ENCODE assay signal across 16 cellular contexts in the genomic region with DNA sequence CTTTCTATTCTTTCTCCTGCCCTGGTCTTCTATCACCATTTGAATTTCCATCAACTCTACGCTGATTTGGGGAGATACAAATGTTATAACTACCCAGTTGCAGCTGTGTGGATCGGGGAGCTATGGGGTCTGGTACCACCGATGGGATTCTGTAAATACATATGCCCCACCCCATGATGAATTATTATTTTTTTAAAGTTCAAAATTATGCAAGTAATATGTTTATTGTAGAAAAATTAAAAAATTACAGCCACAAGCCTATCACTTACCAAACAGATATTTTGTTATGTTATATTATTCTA. TPM values are rescaled to one million over a fixed set of nuclear protein-coding genes. Genes with fewer than 3 reads are reported as not detected.
DNase-seq lines count a peak whose midpoint lies in the region; ATAC-seq and TF ChIP-seq lines count a peak whose summit lies in the region.
"Had no signal": no experiment of that assay in that cellular context is flagged by ENCODE, and none has a peak within 500 bp of the region (broad histone marks: within the 10 kb centered on the region; RNA-seq: fewer than 3 reads in every experiment).

No MANE protein-coding gene starts in this region.

- H3K23ac ChIP-seq in mesenchymal stem cell (ENCODE audit: low read length in 2 of 2) = no peak overlapping the region

- no peak overlapping the region for H2AFZ ChIP-seq in mesenchymal stem cell (ENCODE audit: low read depth, low read length)

- H3K27ac ChIP-seq in SK-N-MC (no peak overlapping the region), mesenchymal stem cell (ENCODE audit: low read length, poor library complexity, severe bottlenecking) (no peak overlapping the region)
- no peak overlapping the region for H3K27ac ChIP-seq in CD8-positive, alpha-beta T cell (ENCODE audit: low read depth, low read length)
- H3K27ac ChIP-seq: heart left ventricle, psoas muscle had no signal

- no peak overlapping the region for H3K18ac ChIP-seq in mesenchymal stem cell (ENCODE audit: low read depth in 1 of 2, low read length in 2 of 2)

- ATAC-seq in HG02678 (IDR thresholded peaks at IDR 0.05; ENCODE audit: unreplicated experiment) = peak; percentile 12
- no peak for ATAC-seq in CD8-positive, alpha-beta T cell

- no peak overlapping the region for H3K4me3 Mint-ChIP-seq in CD14-positive monocyte
- no peak overlapping the region for H3K4me3 Mint-ChIP-seq in CD8-positive, alpha-beta T cell
- H3K4me3 Mint-ChIP-seq: central memory CD8-positive, alpha-beta T cell; effector memory CD8-positive, alpha-beta T cell; nephron progenitor cell had no signal

- no peak overlapping the region for H3K4ac ChIP-seq in mesenchymal stem cell (ENCODE audit: low read depth in 1 of 2, low read length in 2 of 2)

- H2BK12ac ChIP-seq in mesenchymal stem cell (ENCODE audit: low read length in 2 of 2) = no peak overlapping the region

- H3K79me1 ChIP-seq in mesenchymal stem cell (replicated peaks; ENCODE audit: low read length, poor library complexity, severe bottlenecking) = no peaks in the 10 kb centered on the region

- no peak overlapping the region for H3K4me2 ChIP-seq in mesenchymal stem cell (ENCODE audit: low read length, poor library complexity, severe bottlenecking)

- H2BK15ac ChIP-seq in mesenchymal stem cell (ENCODE audit: low read depth, poor library complexity, severe bottlenecking) = no peak overlapping the region

- CTCF ChIA-PET in CD8-positive, alpha-beta T cell (lab: Charles Lee) = interaction anchor here (0.5 to 5.6 kb wide), 37 partner anchors 9 to 383 kb away, joined by 3 to 121 read pairs (median 5); partner anchors contain the start of gene HSPA8

- H3K4me1 Mint-ChIP-seq in CD14-positive monocyte = peaks cover 6% of the 10 kb centered on the region
- H3K4me1 Mint-ChIP-seq in CD8-positive, alpha-beta T cell (ENCODE audit: low read depth) = peaks cover 6% of the 10 kb centered on the region
- H3K4me1 Mint-ChIP-seq: central memory CD8-positive, alpha-beta T cell had no signal

- H3K27ac Mint-ChIP-seq in CD14-positive monocyte = no peak overlapping the region
- no peak overlapping the region for H3K27ac Mint-ChIP-seq in CD8-positive, alpha-beta T cell
- H3K27ac Mint-ChIP-seq: effector memory CD8-positive, alpha-beta T cell; nephron progenitor cell had no signal

- peak; percentile 60 for TF ChIP-seq CTCF in CD14-positive monocyte (IDR thresholded peaks at IDR 0.05)
- no peak for TF ChIP-seq CTCF in CD8-positive, alpha-beta T cell (IDR thresholded peaks at IDR 0.05)

- H3K4me3 ChIP-seq in SK-N-MC = peak overlapping the region; percentile 68
- peak overlapping the region in 1 of 2 experiments; percentile 47 for H3K4me3 ChIP-seq in mesenchymal stem cell (ENCODE audit: insufficient read depth in 1 of 2, low read depth in 1 of 2, low read length in 2 of 2)
- no peak overlapping the region for H3K4me3 ChIP-seq in CD8-positive, alpha-beta T cell (ENCODE audit: low read depth, low read length)
- H3K4me3 ChIP-seq: heart left ventricle, smooth muscle cell had no signal

- intact Hi-C loops in CD14-positive monocyte (cut with micrococcal nuclease) = no loop called here
- intact Hi-C loops in CD8-positive, alpha-beta T cell (cut with DNase I, micrococcal nuclease) = loop anchor here (1.0 to 5.0 kb wide), 4 partner anchors 136 to 385 kb away; no protein-coding TSS in a partner anchor

- POLR2A ChIA-PET in CD8-positive, alpha-beta T cell (lab: Charles Lee) = interaction anchor here (0.6 to 1.4 kb wide), 6 partner anchors 43 to 194 kb away, joined by 3 to 6 read pairs (median 5); partner anchors contain the start of gene HSPA8

- H3K27me3 Mint-ChIP-seq in CD14-positive monocyte (ENCODE audit: low read depth in 3 of 3) = peaks cover 9 to 19% (median 9%) of the 10 kb centered on the region in 3 donors
- peaks cover 12% of the 10 kb centered on the region for H3K27me3 Mint-ChIP-seq in CD8-positive, alpha-beta T cell (ENCODE audit: low read depth)

- no peak overlapping the region for H3K9ac ChIP-seq in SK-N-MC (ENCODE audit: insufficient read length)
- H3K9ac ChIP-seq in mesenchymal stem cell (ENCODE audit: low read length) = peak overlapping the region; percentile 72

- H3K4me1 ChIP-seq in mesenchymal stem cell (ENCODE audit: control insufficient read depth, insufficient read depth, low read depth, low read length) = no peaks in the 10 kb centered on the region
- H3K4me1 ChIP-seq in CD8-positive, alpha-beta T cell (ENCODE audit: insufficient read depth, low read length) = no peaks in the 10 kb centered on the region
- H3K4me1 ChIP-seq: psoas muscle had no signal

- no peak overlapping the region for H2BK120ac ChIP-seq in mesenchymal stem cell (ENCODE audit: low read depth, low read length)

- no peak overlapping the region for H4K8ac ChIP-seq in mesenchymal stem cell (ENCODE audit: low read length)

- H4K91ac ChIP-seq in mesenchymal stem cell (ENCODE audit: low read length) = no peak overlapping the region

- H3K9me3 ChIP-seq in SK-N-MC (ENCODE audit: low read depth, low read length) (no peaks in the 10 kb centered on the region), mesenchymal stem cell (ENCODE audit: control insufficient read depth, low read length) (no peaks in the 10 kb centered on the region)
- no peaks in the 10 kb centered on the region for H3K9me3 ChIP-seq in CD8-positive, alpha-beta T cell (ENCODE audit: low read length)
- H3K9me3 ChIP-seq: heart left ventricle, psoas muscle had no signal

- H3K14ac ChIP-seq in mesenchymal stem cell (ENCODE audit: low read length in 2 of 2) = no peak overlapping the region

- H3K9me3 Mint-ChIP-seq in CD14-positive monocyte = no peaks in the 10 kb centered on the region
- no peaks in the 10 kb centered on the region for H3K9me3 Mint-ChIP-seq in CD8-positive, alpha-beta T cell
- H3K9me3 Mint-ChIP-seq: central memory CD8-positive, alpha-beta T cell; effector memory CD8-positive, alpha-beta T cell; nephron progenitor cell had no signal

- no peak overlapping the region for H2AK5ac ChIP-seq in mesenchymal stem cell (ENCODE audit: low read length, severe bottlenecking)

- no peaks in the 10 kb centered on the region for H3K36me3 Mint-ChIP-seq in CD14-positive monocyte
- no peaks in the 10 kb centered on the region for H3K36me3 Mint-ChIP-seq in CD8-positive, alpha-beta T cell

- no CpG with 5 or more reads among the region's 3 CpGs for WGBS in mesenchymal stem cell

- H3K36me3 ChIP-seq in SK-N-MC (ENCODE audit: insufficient read depth, low read length) (no peaks in the 10 kb centered on the region), mesenchymal stem cell (ENCODE audit: control insufficient read depth in 1 of 2, insufficient read depth in 2 of 2, low read depth in 1 of 2, low read length in 2 of 2) (no peaks in the 10 kb centered on the region)
- H3K36me3 ChIP-seq in CD8-positive, alpha-beta T cell (ENCODE audit: insufficient read depth, low read length) = no peaks in the 10 kb centered on the region
- H3K36me3 ChIP-seq: heart left ventricle had no signal

- H2BK5ac ChIP-seq in mesenchymal stem cell (ENCODE audit: low read depth, low read length, poor library complexity, severe bottlenecking) = no peak overlapping the region

- DNase-seq in CD14-positive monocyte (ENCODE audit: low spot score) = no peak
- no peak for DNase-seq in SK-N-MC (ENCODE audit: low read depth, low spot score)
- DNase-seq in mesenchymal stem cell = no peak
- DNase-seq in iPS-NIHi7 (ENCODE audit: extremely low spot score) = no peak
- DNase-seq in NCI-H510A treated with DMSO at 0.1 percent for 48 hours (lab: John Stamatoyannopoulos, UW) = no peak
- DNase-seq in CD8-positive, alpha-beta T cell = no peak
- DNase-seq in hepatic stellate cell (ENCODE audit: low spot score) = no peak
- DNase-seq: GOT3, NCI-H2081 treated with DMSO at 0.1 percent for 48 hours had no signal

- peaks cover 0 to 13% of the 10 kb centered on the region in 2 experiments for H3K27me3 ChIP-seq in mesenchymal stem cell (ENCODE audit: control insufficient read depth in 1 of 2, insufficient read depth in 1 of 2, low read length in 2 of 2)
- no peaks in the 10 kb centered on the region for H3K27me3 ChIP-seq in CD8-positive, alpha-beta T cell (ENCODE audit: insufficient read depth, low read length)
- H3K27me3 ChIP-seq: heart left ventricle had no signal

RNA-seq across cellular contexts. Expression of gene CLMP, which starts 52.4 kb away (rescaled TPM):
- under 1 TPM in 1 of 2 donors, not detected in 1; 0.33 TPM for polyA plus RNA-seq in CD14-positive monocyte
- 46.5 TPM for polyA plus RNA-seq in mesenchymal stem cell (2013, experiment 1 of 2)
- 48.1 TPM for polyA plus RNA-seq in mesenchymal stem cell (2013, experiment 2 of 2)
- under 1 TPM; 0.05 to 0.11 TPM for total RNA-seq in CD8-positive, alpha-beta T cell

Comparison
In these comparisons a context has a peak if more than half of its experiments do, and no peak if none do; other contexts are left out.
1. intact Hi-C loops: an anchor here in CD8-positive, alpha-beta T cell (1.0 to 5.0 kb wide); none called in CD14-positive monocyte.